Comparison of ENCODE assay signal across 8 cellular contexts in genomic region chr19:34253711-34254551, GRCh38. TPM values are rescaled to one million over a fixed set of nuclear protein-coding genes. Genes with fewer than 3 reads are reported as not detected.
DNase-seq lines count a peak whose midpoint lies in the region; ATAC-seq, FAIRE-seq and TF ChIP-seq lines count a peak whose summit lies in the region.

No MANE protein-coding gene starts in this region.

- H3K4me1 ChIP-seq in CD4-positive, alpha-beta memory T cell (ENCODE audit: insufficient read depth, low read length) = peaks cover 32% of the 10 kb centered on the region
- H3K4me1 ChIP-seq in SJSA1 (replicated peaks) (peaks cover 21% of the 10 kb centered on the region), breast epithelium (no peaks in the 10 kb centered on the region), kidney (ENCODE audit: control insufficient read depth in 1 of 2, insufficient read depth in 1 of 2, low read depth in 1 of 2, low read length in 2 of 2) (peaks cover 5 to 6% of the 10 kb centered on the region in 2 donors), spleen (peaks cover 13 to 52% (median 31%) of the 10 kb centered on the region in 6 donors)

- H3K4me1 Mint-ChIP-seq in CD4-positive, alpha-beta memory T cell = peaks cover 17 to 42% (median 32%) of the 10 kb centered on the region in 4 donors

- no peak for FAIRE-seq in kidney (lab: Jason Lieb, UNC)

- H3K27ac Mint-ChIP-seq in CD4-positive, alpha-beta memory T cell = peak overlapping the region; percentile 81 to 100 (median 99)

- intact Hi-C loops in CD4-positive, alpha-beta memory T cell (cut with micrococcal nuclease) = loop anchor here (1.0 to 2.0 kb wide), 4 partner anchors 16 to 1077 kb away; partner anchors contain the start of gene LSM14A
- intact Hi-C loops in breast epithelium (cut with DNase I; ENCODE audit: low total_unique reads) = no loop called here
- intact Hi-C loops in kidney (cut with DNase I) = no loop called here
- intact Hi-C loops in spleen (cut with DNase I; ENCODE audit: low total_unique reads) = no loop called here

- POLR2A ChIA-PET in CD4-positive, alpha-beta memory T cell (lab: Charles Lee; ENCODE audit: partially characterized antibody) = interaction anchor here (0.6 to 1.8 kb wide), 2 partner anchors 16 to 174 kb away, joined by 3 to 7 read pairs; partner anchors contain the start of gene UBA2

- 19 to 40% (median 21%) methylated on average over 25 to 47 of the region's 47 CpGs for WGBS in spleen, 5 donors

- peak; percentile 23 for ATAC-seq in GM19035 (IDR thresholded peaks at IDR 0.05; ENCODE audit: unreplicated experiment)
- ATAC-seq in HG03442 (IDR thresholded peaks at IDR 0.05; ENCODE audit: unreplicated experiment) = peak; percentile 84

- H3K9ac ChIP-seq in kidney (ENCODE audit: low read length in 2 of 2) = peak overlapping the region; percentile 85 to 91

- no peaks in the 10 kb centered on the region for H3K27me3 Mint-ChIP-seq in CD4-positive, alpha-beta memory T cell

- no peaks in the 10 kb centered on the region for H3K9me3 Mint-ChIP-seq in CD4-positive, alpha-beta memory T cell

- H3K36me3 ChIP-seq in CD4-positive, alpha-beta memory T cell (ENCODE audit: insufficient read depth, low read length) = no peaks in the 10 kb centered on the region
- H3K36me3 ChIP-seq in SJSA1 (peaks cover 6% of the 10 kb centered on the region), breast epithelium (no peaks in the 10 kb centered on the region), kidney (ENCODE audit: control insufficient read depth in 1 of 2, insufficient read depth in 2 of 2, low read length in 2 of 2) (no peaks in the 10 kb centered on the region), spleen (peaks cover 0 to 6% (median 0%) of the 10 kb centered on the region in 6 donors)

- H3K27ac ChIP-seq in CD4-positive, alpha-beta memory T cell (ENCODE audit: low read depth, low read length) = peak overlapping the region; percentile 90
- H3K27ac ChIP-seq in SJSA1 = peak overlapping the region; percentile 78
- peak overlapping the region; percentile 93 to 97 for H3K27ac ChIP-seq in breast epithelium
- H3K27ac ChIP-seq in kidney (ENCODE audit: low read depth in 2 of 2, low read length in 2 of 2) = peak overlapping the region; percentile 92 to 93
- peak overlapping the region; percentile 89 to 99 (median 96) for H3K27ac ChIP-seq in spleen

- H3K27me3 ChIP-seq in CD4-positive, alpha-beta memory T cell (ENCODE audit: insufficient read depth, low read length) = no peaks in the 10 kb centered on the region
- H3K27me3 ChIP-seq in SJSA1 (replicated peaks) (no peaks in the 10 kb centered on the region), breast epithelium (no peaks in the 10 kb centered on the region), spleen (replicated peaks in 1 of 7) (peaks cover 0 to 7% (median 0%) of the 10 kb centered on the region in 7 donors)

- peak overlapping the region; percentile 96 to 100 (median 98) for H3K4me3 Mint-ChIP-seq in CD4-positive, alpha-beta memory T cell

- peak; percentile 75 for TF ChIP-seq POLR2A in breast epithelium (IDR thresholded peaks at IDR 0.05)
- peak in 1 of 3 donors; percentile 63 for TF ChIP-seq POLR2A in spleen (IDR thresholded peaks at IDR 0.05)

- peak in 3 of 5 donors; percentile 80 to 85 (median 82) for DNase-seq in CD4-positive, alpha-beta memory T cell
- DNase-seq in SJSA1 (ENCODE audit: low read depth in 1 of 2, low spot score in 2 of 2) (peak in 1 of 2 experiments; percentile 62), breast epithelium (ENCODE audit: low spot score in 2 of 2) (peak; percentile 69 to 77), kidney (peak; percentile 95), spleen (peak; percentile 98), hepatic stellate cell (ENCODE audit: low spot score) (no peak)

- peaks cover 0 to 10% of the 10 kb centered on the region in 2 donors for H3K36me3 Mint-ChIP-seq in CD4-positive, alpha-beta memory T cell

- TF ChIP-seq CTCF in breast epithelium (IDR thresholded peaks at IDR 0.05) (no peak), kidney (IDR thresholded peaks at IDR 0.05; ENCODE audit: borderline replicate concordance, extremely low read depth, insufficient read depth) (no peak), spleen (IDR thresholded peaks at IDR 0.05 in 8 of 11, conservative IDR thresholded peaks at IDR 0.05 in 3 of 11) (no peak)

- no peaks in the 10 kb centered on the region for H3K9me3 ChIP-seq in CD4-positive, alpha-beta memory T cell (ENCODE audit: control insufficient read depth in 1 of 2, low read length in 2 of 2)
- H3K9me3 ChIP-seq in SJSA1 (replicated peaks) (0 out of 2 replicates have a peak, but pooled peaks cover 4% of the 10 kb centered on the region), breast epithelium (no peaks in the 10 kb centered on the region), kidney (ENCODE audit: control insufficient read depth in 1 of 2, low read length in 2 of 2) (no peaks in the 10 kb centered on the region), spleen (no peaks in the 10 kb centered on the region)

- peak overlapping the region; percentile 67 to 75 for H3K4me3 ChIP-seq in CD4-positive, alpha-beta memory T cell (ENCODE audit: low read length in 2 of 2)
- peak overlapping the region; percentile 100 for H3K4me3 ChIP-seq in SJSA1
- peak overlapping the region; percentile 67 to 92 (median 88) for H3K4me3 ChIP-seq in breast epithelium
- peak overlapping the region; percentile 91 to 96 for H3K4me3 ChIP-seq in kidney (ENCODE audit: low read length in 2 of 2)
- H3K4me3 ChIP-seq in spleen = peak overlapping the region; percentile 67 to 93 (median 77)

- CTCF ChIA-PET in CD4-positive, alpha-beta memory T cell (lab: Charles Lee; ENCODE audit: partially characterized antibody) = interaction anchor here (0.6 to 0.7 kb wide), 2 partner anchors 48 to 176 kb away, joined by 3 read pairs; no protein-coding TSS in a partner anchor

RNA-seq across cellular contexts. Expression of gene GARRE1, which starts 0.4 kb away (rescaled TPM):
- total RNA-seq in CD4-positive, alpha-beta memory T cell = 10 to 100 TPM; 46.3 to 48.2 TPM
- polyA plus RNA-seq in CD4-positive, alpha-beta memory T cell = 1 to 10 TPM; 3.5 to 7.5 TPM
- 12.7 and 20.7 TPM in 2 replicates for total RNA-seq in SJSA1 (2014; rRNA removed; shearing (Covaris generic))
- 10 to 100 TPM; 21.0 to 43.9 (median 25.2) TPM for total RNA-seq in breast epithelium
- 37.7 TPM for total RNA-seq in kidney
- polyA plus RNA-seq in kidney (ENCODE audit: insufficient read depth, low read depth, low replicate concordance) = 5.5 TPM
- 10 to 100 TPM; 32.5 to 70.6 (median 48.1) TPM for total RNA-seq in spleen
- 10 to 100 TPM in 1 of 3 donors, 1 to 10 TPM in 2; 6.2 to 15.5 (median 8.5) TPM for polyA plus RNA-seq in spleen
